9 cellular contexts compared by ENCODE assay signal in genomic region chr17:81392909-81393654, GRCh38. TPM values are rescaled to one million over a fixed set of nuclear protein-coding genes. Genes with fewer than 3 reads are reported as not detected.
DNase-seq lines count a peak whose midpoint lies in the region; ATAC-seq, FAIRE-seq and TF ChIP-seq lines count a peak whose summit lies in the region.
"Had no signal": no experiment of that assay in that cellular context is flagged by ENCODE, and none has a peak within 500 bp of the region (broad histone marks: within the 10 kb centered on the region; RNA-seq: fewer than 3 reads in every experiment).

No MANE protein-coding gene starts in this region.

- CTCF ChIA-PET in A549 (lab: Yijun Ruan, JAX), result interaction anchor here (0.7 to 8.6 kb wide), 11 partner anchors 21 to 140 kb away, joined by 3 to 121 read pairs (median 4); no protein-coding TSS in a partner anchor

- H3K9me3 ChIP-seq in A549 (no peaks in the 10 kb centered on the region), HUES6 (ENCODE audit: control insufficient read depth, insufficient read depth, low read depth, low read length) (no peaks in the 10 kb centered on the region)

- peak overlapping the region; percentile 92 for H3K4me2 ChIP-seq in A549

- no peak for TF ChIP-seq EP300 in A549 (IDR thresholded peaks at IDR 0.05)

- H3K27me3 ChIP-seq in HUES6 (ENCODE audit: control insufficient read depth, insufficient read depth, low read length), result peaks cover 57% of the 10 kb centered on the region

- no peak for TF ChIP-seq POLR2A in A549 (IDR thresholded peaks at IDR 0.05; ENCODE audit: low read length)

- H3K4me3 Mint-ChIP-seq in mesothelial cell of epicardium, result peak overlapping the region; percentile 71
- no peak overlapping the region for H3K4me3 Mint-ChIP-seq in activated T-helper 17 cell treated with anti-CD3 and anti-CD28 coated beads, Interleukin-2, amount 50 U/mL, for 72 hours

- TF ChIP-seq CTCF in A549 (IDR thresholded peaks at IDR 0.05) (no peak), choroid plexus epithelial cell (conservative IDR thresholded peaks at IDR 0.05; ENCODE audit: low read depth, low read length) (no peak), mesothelial cell of epicardium (IDR thresholded peaks at IDR 0.05; ENCODE audit: unreplicated experiment) (no peak)

- WGBS in A549 (ENCODE audit: missing lambda C conversion rate), result 7% methylated on average over 61 of the region's 93 CpGs

- peak overlapping the region; percentile 82 for H3K9ac ChIP-seq in HUES6 (ENCODE audit: low read length)

- no peak for FAIRE-seq in A549 (lab: Jason Lieb, UNC)

- no peaks in the 10 kb centered on the region for H3K36me3 Mint-ChIP-seq in mesothelial cell of epicardium
- H3K36me3 Mint-ChIP-seq in activated T-helper 17 cell treated with anti-CD3 and anti-CD28 coated beads, Interleukin-2, amount 50 U/mL, for 72 hours (ENCODE audit: low read depth), result peaks cover 18% of the 10 kb centered on the region
- H3K36me3 Mint-ChIP-seq: activated naive CD4-positive, alpha-beta T cell treated with anti-CD3 and anti-CD28 coated beads, Interleukin-2, amount 50 U/mL, for 24 hours had no signal

- no peaks in the 10 kb centered on the region for H3K27me3 Mint-ChIP-seq in mesothelial cell of epicardium (ENCODE audit: low read depth)
- peaks cover 30% of the 10 kb centered on the region for H3K27me3 Mint-ChIP-seq in activated T-helper 17 cell treated with anti-CD3 and anti-CD28 coated beads, Interleukin-2, amount 50 U/mL, for 72 hours

- peaks cover 3% of the 10 kb centered on the region; the same call in 1 of the 2 replicates for H3K36me3 ChIP-seq in HUES6 (ENCODE audit: control insufficient read depth, insufficient read depth, low read length)

- POLR2A ChIA-PET in A549 (lab: Yijun Ruan, JAX), result interaction anchor here (0.7 to 1.2 kb wide), 4 partner anchors 26 to 121 kb away, joined by 3 to 17 read pairs (median 4); no protein-coding TSS in a partner anchor

- peak overlapping the region; percentile 69 for H3K4me3 ChIP-seq in A549
- H3K4me3 ChIP-seq in HUES6 (ENCODE audit: low read depth, low read length), result peak overlapping the region; percentile 66
- peak overlapping the region; percentile 66 for H3K4me3 ChIP-seq in choroid plexus epithelial cell (ENCODE audit: low read depth, low read length)

- H3K4me1 ChIP-seq in A549 (peaks cover 34% of the 10 kb centered on the region), HUES6 (ENCODE audit: control insufficient read depth, insufficient read depth, low read length) (peaks cover 44% of the 10 kb centered on the region)

- H3K27ac Mint-ChIP-seq in mesothelial cell of epicardium, result peak overlapping the region; percentile 96
- H3K27ac Mint-ChIP-seq in activated T-helper 17 cell treated with anti-CD3 and anti-CD28 coated beads, Interleukin-2, amount 50 U/mL, for 72 hours, result no peak overlapping the region
- H3K27ac Mint-ChIP-seq: activated naive CD4-positive, alpha-beta T cell treated with anti-CD3 and anti-CD28 coated beads, Interleukin-2, amount 50 U/mL, for 24 hours had no signal

- DNase-seq in A549 (ENCODE audit: low read depth in 1 of 2, low spot score in 1 of 2) (peak in 1 of 2 experiments; percentile 39), choroid plexus epithelial cell (ENCODE audit: low read depth) (peak; percentile 32), mesothelial cell of epicardium (ENCODE audit: low spot score in 2 of 2, unreplicated experiment in 2 of 2) (peak in 1 of 2 experiments; percentile 68), A172 (ENCODE audit: low spot score) (no peak)

- TF ChIP-seq RAD21 in A549 (conservative IDR thresholded peaks at IDR 0.05 in 1 of 2, IDR thresholded peaks at IDR 0.05 in 1 of 2), result no peak

- ATAC-seq in A549 (no peak), GM18909 (IDR thresholded peaks at IDR 0.05; ENCODE audit: poor library complexity, unreplicated experiment) (no peak), HG02852 (IDR thresholded peaks at IDR 0.05; ENCODE audit: unreplicated experiment) (no peak)
- ATAC-seq in activated T-helper 17 cell treated with anti-CD3 and anti-CD28 coated beads, Interleukin-2, amount 50 U/mL, for 72 hours (replicated peaks), result no peak

- H3K9me3 Mint-ChIP-seq in mesothelial cell of epicardium, result no peaks in the 10 kb centered on the region
- H3K9me3 Mint-ChIP-seq in activated T-helper 17 cell treated with anti-CD3 and anti-CD28 coated beads, Interleukin-2, amount 50 U/mL, for 72 hours, result no peaks in the 10 kb centered on the region
- H3K9me3 Mint-ChIP-seq: activated naive CD4-positive, alpha-beta T cell treated with anti-CD3 and anti-CD28 coated beads, Interleukin-2, amount 50 U/mL, for 24 hours had no signal

- peaks cover 65% of the 10 kb centered on the region for H3K4me1 Mint-ChIP-seq in mesothelial cell of epicardium
- H3K4me1 Mint-ChIP-seq in activated T-helper 17 cell treated with anti-CD3 and anti-CD28 coated beads, Interleukin-2, amount 50 U/mL, for 72 hours, result peaks cover 3% of the 10 kb centered on the region

- H3K27ac ChIP-seq in A549 (peak overlapping the region; percentile 90 to 95), HUES6 (ENCODE audit: low read depth, low read length) (peak overlapping the region; percentile 23; the same call in 1 of the 2 replicates)

TF ChIP-seq in A549, 52 proteins besides CTCF, POLR2A, EP300 and RAD21:
- TF ChIP-seq KDM5A (IDR thresholded peaks at IDR 0.05) (no peak), MAX (IDR thresholded peaks at IDR 0.05) (peak; percentile 19; the same call in 1 of the 2 replicates), SMC3 (IDR thresholded peaks at IDR 0.05) (0 out of 3 replicates have a peak, but pooled peaks have one; percentile 9)

RNA-seq across cellular contexts. Expression of gene BAHCC1, which starts 2.2 kb away (rescaled TPM):
- 2.1 and 2.6 TPM in 2 replicates for polyA plus RNA-seq in A549 (2011; rRNA removed)
- polyA plus RNA-seq in A549 (2012; cell fraction: cytosol; rRNA removed), result 7.4 and 8.4 TPM in 2 replicates
- polyA plus RNA-seq in A549 (2012; cell fraction: nucleus; rRNA removed), result 27.4 and 38.1 TPM in 2 replicates
- 5.2 to 5.9 TPM (median 5.8 TPM) in 3 replicates for polyA plus RNA-seq in A549 (2017; fragmentation: RNase III; extraction: RNeasy Plus Mini Kit Qiagen cat#74134 plus additional on column Dnase treatment)
- polyA minus RNA-seq in A549 (2011; rRNA and poly(A)+ RNA removed), result 2.6 and 3.5 TPM in 2 replicates
- total RNA-seq in mesothelial cell of epicardium, result 34.9 to 36.4 TPM (median 35.1 TPM) in 3 replicates
- 0.95 and 2.0 TPM in 2 replicates for total RNA-seq in A172 (2014; rRNA removed; shearing (Covaris generic))
- total RNA-seq in activated T-helper 17 cell treated with anti-CD3 and anti-CD28 coated beads, Interleukin-2, amount 50 U/mL, for 72 hours, result under 1 TPM in 1 of 2 donors, not detected in 1; 0.26 TPM

Comparison
In these comparisons a context has a peak if more than half of its experiments do, and no peak if none do; other contexts are left out.
1. RNA of gene BAHCC1, which starts 2.2 kb away (total RNA-seq): 34.9 to 36.4 TPM in mesothelial cell of epicardium; 0.95 to 2.0 TPM in A172 and 0.26 TPM in activated T-helper 17 cell treated with anti-CD3 and anti-CD28 coated beads, Interleukin-2, amount 50 U/mL, for 72 hours; every median in the first group is over 10 times any median in the second.
2. Peak in every context shown above with its lines, with median percentiles within 50 percentile points of each other: H3K4me3 ChIP-seq.